Comparison of ENCODE assay signal across 21 cellular contexts in genomic region chr16:89101303-89102034, GRCh38. TPM values are rescaled to one million over a fixed set of nuclear protein-coding genes. Genes with fewer than 3 reads are reported as not detected.
DNase-seq lines count a peak whose midpoint lies in the region; ATAC-seq and TF ChIP-seq lines count a peak whose summit lies in the region.
"Had no signal": no experiment of that assay in that cellular context is flagged by ENCODE, and none has a peak within 500 bp of the region (broad histone marks: within the 10 kb centered on the region; RNA-seq: fewer than 3 reads in every experiment).

No MANE protein-coding gene starts in this region.

- peak overlapping the region; percentile 54 for H3K27ac Mint-ChIP-seq in activated CD8-positive, alpha-beta memory T cell treated with anti-CD3 and anti-CD28 coated beads, Interleukin-2, amount 10 ng/mL, durations not matched to agents 7 days and 5 days
- H3K27ac Mint-ChIP-seq in CD4-positive, CD25-positive, alpha-beta regulatory T cell, result peak overlapping the region in 2 of 3 donors; percentile 20 to 60
- peak overlapping the region; percentile 13 for H3K27ac Mint-ChIP-seq in activated CD4-positive, alpha-beta memory T cell treated with anti-CD3 and anti-CD28 coated beads for 36 hours
- no peak overlapping the region for H3K27ac Mint-ChIP-seq in endodermal cell
- H3K27ac Mint-ChIP-seq: HFFc6 had no signal

- TF ChIP-seq CTCF in OCI-LY7 (conservative IDR thresholded peaks at IDR 0.05; ENCODE audit: low read length), result no peak
- TF ChIP-seq CTCF in endodermal cell (conservative IDR thresholded peaks at IDR 0.05), result no peak

- peaks cover 56% of the 10 kb centered on the region for H3K79me2 ChIP-seq in OCI-LY7 (ENCODE audit: insufficient read depth, low read depth, low read length)

- H3K36me3 ChIP-seq in CD4-positive, CD25-positive, alpha-beta regulatory T cell (ENCODE audit: control insufficient read depth, insufficient read depth, low read length), result peaks cover 50% of the 10 kb centered on the region
- H3K36me3 ChIP-seq in mucosa of rectum (ENCODE audit: control insufficient read depth in 2 of 2, insufficient read depth in 2 of 2, low read length in 2 of 2) (peaks cover 24 to 49% of the 10 kb centered on the region in 2 donors), OCI-LY7 (ENCODE audit: insufficient read depth, low read length) (peaks cover 87% of the 10 kb centered on the region), endodermal cell (ENCODE audit: control insufficient read depth, insufficient read depth, low read length) (peaks cover 45% of the 10 kb centered on the region)
- H3K36me3 ChIP-seq: ovary had no signal

- no peak overlapping the region for H2AFZ ChIP-seq in OCI-LY7 (ENCODE audit: low read length)

- H3K9me3 Mint-ChIP-seq in activated CD8-positive, alpha-beta memory T cell treated with anti-CD3 and anti-CD28 coated beads, Interleukin-2, amount 10 ng/mL, durations not matched to agents 7 days and 5 days (ENCODE audit: low read depth), result no peaks in the 10 kb centered on the region
- H3K9me3 Mint-ChIP-seq in CD4-positive, CD25-positive, alpha-beta regulatory T cell, result no peaks in the 10 kb centered on the region
- no peaks in the 10 kb centered on the region for H3K9me3 Mint-ChIP-seq in activated CD4-positive, alpha-beta memory T cell treated with anti-CD3 and anti-CD28 coated beads for 36 hours
- no peaks in the 10 kb centered on the region for H3K9me3 Mint-ChIP-seq in endodermal cell
- H3K9me3 Mint-ChIP-seq: HFFc6 had no signal

- peaks cover 61% of the 10 kb centered on the region for H3K4me1 Mint-ChIP-seq in activated CD8-positive, alpha-beta memory T cell treated with anti-CD3 and anti-CD28 coated beads, Interleukin-2, amount 10 ng/mL, durations not matched to agents 7 days and 5 days
- H3K4me1 Mint-ChIP-seq in CD4-positive, CD25-positive, alpha-beta regulatory T cell, result peaks cover 6 to 48% (median 24%) of the 10 kb centered on the region in 4 donors
- H3K4me1 Mint-ChIP-seq in activated CD4-positive, alpha-beta memory T cell treated with anti-CD3 and anti-CD28 coated beads for 36 hours (ENCODE audit: low read depth), result peaks cover 50% of the 10 kb centered on the region
- peaks cover 21% of the 10 kb centered on the region for H3K4me1 Mint-ChIP-seq in endodermal cell

- no peak overlapping the region for H3K27ac ChIP-seq in CD4-positive, CD25-positive, alpha-beta regulatory T cell (ENCODE audit: insufficient read depth, low read length, poor library complexity, severe bottlenecking)
- H3K27ac ChIP-seq in mucosa of rectum (ENCODE audit: low read depth in 2 of 2, low read length in 2 of 2), result peak overlapping the region; percentile 91 to 95
- no peak overlapping the region for H3K27ac ChIP-seq in OCI-LY7 (ENCODE audit: low read depth, low read length, poor library complexity, severe bottlenecking)
- H3K27ac ChIP-seq in endodermal cell (ENCODE audit: low read depth, low read length), result no peak overlapping the region
- H3K27ac ChIP-seq: A549, foreskin keratinocyte, ovary, right lobe of liver, testis had no signal

- no peaks in the 10 kb centered on the region for H3K9me3 ChIP-seq in CD4-positive, CD25-positive, alpha-beta regulatory T cell (ENCODE audit: control insufficient read depth in 2 of 2, low read length in 2 of 2)
- H3K9me3 ChIP-seq in mucosa of rectum (ENCODE audit: control insufficient read depth in 2 of 2, low read length in 2 of 2), result no peaks in the 10 kb centered on the region
- no peaks in the 10 kb centered on the region for H3K9me3 ChIP-seq in OCI-LY7 (ENCODE audit: low read length)
- H3K9me3 ChIP-seq in endodermal cell (ENCODE audit: control insufficient read depth, low read length), result no peaks in the 10 kb centered on the region
- H3K9me3 ChIP-seq: A549, ovary, right lobe of liver, testis had no signal

- H3K9me2 ChIP-seq in OCI-LY7 (ENCODE audit: insufficient read depth, low read length), result no peaks in the 10 kb centered on the region

- H3K36me3 Mint-ChIP-seq in activated CD8-positive, alpha-beta memory T cell treated with anti-CD3 and anti-CD28 coated beads, Interleukin-2, amount 10 ng/mL, durations not matched to agents 7 days and 5 days, result peaks cover 46% of the 10 kb centered on the region
- peaks cover 23% of the 10 kb centered on the region for H3K36me3 Mint-ChIP-seq in CD4-positive, CD25-positive, alpha-beta regulatory T cell
- peaks cover 26% of the 10 kb centered on the region for H3K36me3 Mint-ChIP-seq in activated CD4-positive, alpha-beta memory T cell treated with anti-CD3 and anti-CD28 coated beads for 36 hours
- H3K36me3 Mint-ChIP-seq in endodermal cell (ENCODE audit: low read depth), result peaks cover 51% of the 10 kb centered on the region

- CTCF ChIA-PET in activated CD8-positive, alpha-beta memory T cell treated with anti-CD3 and anti-CD28 coated beads, Interleukin-2, amount 10 ng/mL, durations not matched to agents 7 days and 5 days (lab: Charles Lee), result no interaction called here
- CTCF ChIA-PET in activated CD4-positive, alpha-beta memory T cell treated with anti-CD3 and anti-CD28 coated beads for 36 hours (lab: Charles Lee), result no interaction called here
- CTCF ChIA-PET in OCI-LY7 (lab: Charles Lee; ENCODE audit: unreplicated experiment), result no interaction called here

- 92 to 95% methylated on average over 33 to 37 of the region's 37 CpGs for WGBS in endodermal cell (ENCODE audit: insufficient coverage in 1 of 2, insufficient read length in 1 of 2), 2 experiments

- no peak overlapping the region for H3K4me2 ChIP-seq in OCI-LY7 (ENCODE audit: low read length)
- H3K4me2 ChIP-seq: A549 had no signal

- peaks cover 39% of the 10 kb centered on the region for H3K4me1 ChIP-seq in CD4-positive, CD25-positive, alpha-beta regulatory T cell (ENCODE audit: control insufficient read depth, insufficient read depth, low read length, poor library complexity, severe bottlenecking)
- H3K4me1 ChIP-seq in mucosa of rectum (ENCODE audit: control insufficient read depth in 2 of 2, insufficient read depth in 2 of 2, low read length in 2 of 2) (peaks cover 62 to 65% of the 10 kb centered on the region in 2 donors), OCI-LY7 (ENCODE audit: insufficient read depth, low read length, poor library complexity, severe bottlenecking) (peaks cover 40% of the 10 kb centered on the region), endodermal cell (ENCODE audit: control insufficient read depth, insufficient read depth, low read length) (peaks cover 13% of the 10 kb centered on the region)
- H3K4me1 ChIP-seq: A549, foreskin keratinocyte had no signal

- H3K4me3 Mint-ChIP-seq in activated CD8-positive, alpha-beta memory T cell treated with anti-CD3 and anti-CD28 coated beads, Interleukin-2, amount 10 ng/mL, durations not matched to agents 7 days and 5 days, result no peak overlapping the region
- H3K4me3 Mint-ChIP-seq in CD4-positive, CD25-positive, alpha-beta regulatory T cell, result peak overlapping the region in 2 of 4 donors; percentile 13 to 47
- no peak overlapping the region for H3K4me3 Mint-ChIP-seq in activated CD4-positive, alpha-beta memory T cell treated with anti-CD3 and anti-CD28 coated beads for 36 hours
- H3K4me3 Mint-ChIP-seq in endodermal cell, result no peak overlapping the region
- H3K4me3 Mint-ChIP-seq: HFFc6 had no signal

- H4K20me1 ChIP-seq in OCI-LY7 (ENCODE audit: insufficient read depth, low read length), result no peaks in the 10 kb centered on the region

- H3K27me3 Mint-ChIP-seq in activated CD8-positive, alpha-beta memory T cell treated with anti-CD3 and anti-CD28 coated beads, Interleukin-2, amount 10 ng/mL, durations not matched to agents 7 days and 5 days, result no peaks in the 10 kb centered on the region
- no peaks in the 10 kb centered on the region for H3K27me3 Mint-ChIP-seq in CD4-positive, CD25-positive, alpha-beta regulatory T cell
- H3K27me3 Mint-ChIP-seq in activated CD4-positive, alpha-beta memory T cell treated with anti-CD3 and anti-CD28 coated beads for 36 hours, result no peaks in the 10 kb centered on the region
- H3K27me3 Mint-ChIP-seq in endodermal cell (ENCODE audit: insufficient read depth), result no peaks in the 10 kb centered on the region

- no peak overlapping the region for H3K4me3 ChIP-seq in CD4-positive, CD25-positive, alpha-beta regulatory T cell (ENCODE audit: low read depth, low read length)
- H3K4me3 ChIP-seq in mucosa of rectum (ENCODE audit: low read length in 2 of 2) (no peak overlapping the region), OCI-LY7 (ENCODE audit: low read depth, low read length, poor library complexity, severe bottlenecking) (no peak overlapping the region), endodermal cell (ENCODE audit: low read length) (no peak overlapping the region)
- H3K4me3 ChIP-seq: A549, lung, ovary, right lobe of liver, testis had no signal

- intact Hi-C loops in activated CD4-positive, alpha-beta memory T cell treated with anti-CD3 and anti-CD28 coated beads for 36 hours (cut with micrococcal nuclease), result no loop called here
- intact Hi-C loops in OCI-LY7 (cut with micrococcal nuclease; ENCODE audit: unreplicated experiment), result no loop called here

- ATAC-seq in activated CD8-positive, alpha-beta memory T cell treated with anti-CD3 and anti-CD28 coated beads, Interleukin-2, amount 10 ng/mL, durations not matched to agents 7 days and 5 days, result no peak
- no peak for ATAC-seq in CD4-positive, CD25-positive, alpha-beta regulatory T cell (ENCODE audit: low read depth in 2 of 2)
- ATAC-seq in HG02973 (IDR thresholded peaks at IDR 0.05; ENCODE audit: unreplicated experiment), result no peak
- ATAC-seq: A549, foreskin keratinocyte, right lobe of liver had no signal

- BruUV-seq in OCI-LY7 (replicated peaks; lab: Mats Ljungman, UMichigan), result no TSS peak

- DNase-seq in activated CD8-positive, alpha-beta memory T cell treated with anti-CD3 and anti-CD28 coated beads, Interleukin-2, amount 10 ng/mL, durations not matched to agents 7 days and 5 days, result peak; percentile 47
- no peak for DNase-seq in activated CD8-positive, alpha-beta memory T cell treated with anti-CD3 and anti-CD28 coated beads, Interleukin-2, amount 50 U/mL, for 4 hours
- DNase-seq in CD4-positive, CD25-positive, alpha-beta regulatory T cell, result peak in 1 of 3 donors; percentile 50
- DNase-seq in activated CD4-positive, alpha-beta memory T cell treated with anti-CD3 and anti-CD28 coated beads for 36 hours, result no peak
- DNase-seq in OCI-LY7 (ENCODE audit: low spot score) (no peak), endodermal cell (no peak)
- DNase-seq: activated CD4-positive, alpha-beta T cell treated with anti-CD3 and anti-CD28 coated beads for 1 hour; anterior cingulate cortex; caudate nucleus; erythroblast; foreskin keratinocyte; HFFc6; NCI-H510A treated with DMSO at 0.1 percent for 48 hours; ovary; RPMI8226; testis had no signal

- H3K9ac ChIP-seq in mucosa of rectum (ENCODE audit: low read depth in 1 of 2, low read length in 2 of 2), result peak overlapping the region in 1 of 2 donors; percentile 48
- H3K9ac ChIP-seq in endodermal cell (ENCODE audit: extremely low read depth, low read length, poor library complexity, severe bottlenecking), result no peak overlapping the region

- no peaks in the 10 kb centered on the region for H3K27me3 ChIP-seq in CD4-positive, CD25-positive, alpha-beta regulatory T cell (ENCODE audit: control insufficient read depth, insufficient read depth, low read length)
- H3K27me3 ChIP-seq in mucosa of rectum (ENCODE audit: control insufficient read depth in 2 of 2, insufficient read depth in 2 of 2, low read length in 2 of 2) (no peaks in the 10 kb centered on the region), endodermal cell (ENCODE audit: control insufficient read depth, insufficient read depth, low read length, poor library complexity, severe bottlenecking) (no peaks in the 10 kb centered on the region)
- H3K27me3 ChIP-seq: foreskin keratinocyte, ovary, right lobe of liver, testis had no signal

- POLR2A ChIA-PET in activated CD4-positive, alpha-beta memory T cell treated with anti-CD3 and anti-CD28 coated beads for 36 hours (lab: Charles Lee), result no interaction called here
- POLR2A ChIA-PET in OCI-LY7 (lab: Charles Lee), result no interaction called here

RNA-seq across cellular contexts. Expression of gene ACSF3, which starts 7.8 kb away (rescaled TPM):
- 10 to 100 TPM; 43.6 to 56.7 TPM for total RNA-seq in activated CD8-positive, alpha-beta memory T cell treated with anti-CD3 and anti-CD28 coated beads, Interleukin-2, amount 10 ng/mL, durations not matched to agents 7 days and 5 days
- total RNA-seq in CD4-positive, CD25-positive, alpha-beta regulatory T cell, result 56.3 TPM
- polyA plus RNA-seq in CD4-positive, CD25-positive, alpha-beta regulatory T cell, result 10 to 100 TPM; 24.1 to 32.8 (median 27.8) TPM
- 10 to 100 TPM; 36.1 to 37.3 TPM for total RNA-seq in activated CD4-positive, alpha-beta memory T cell treated with anti-CD3 and anti-CD28 coated beads for 36 hours
- total RNA-seq in OCI-LY7 (2014; rRNA removed; shearing (Covaris generic)), result 97.9 and 112 TPM in 2 replicates
- total RNA-seq in OCI-LY7 (2022) (143 and 149 TPM in 2 replicates), endodermal cell (10 to 100 TPM; 34.8 to 35.5 TPM)
- polyA plus RNA-seq in endodermal cell (2013, experiment 1 of 2), result 16.8 TPM
- polyA plus RNA-seq in endodermal cell (2013, experiment 2 of 2), result 16.0 TPM

Comparison
In these comparisons a context has a peak if more than half of its experiments do, and no peak if none do; other contexts are left out.
1. H3K27ac ChIP-seq: peak in mucosa of rectum (2 of 2); none in CD4-positive, CD25-positive, alpha-beta regulatory T cell (single experiment), OCI-LY7 (single experiment) and endodermal cell (single experiment).